ENCODE assay signal across 9 cellular contexts in genomic region chr3:191644291-191644690, GRCh38.
"Had no signal": no experiment of that assay in that cellular context is flagged by ENCODE, and none has a peak within 500 bp of the region (broad histone marks: within the 10 kb centered on the region; RNA-seq: fewer than 3 reads in every experiment).

No MANE protein-coding gene starts in this region.

- DNase-seq: GM23248, GOT3, H7, H9, HCEC 1CT, HFFc6 had no signal

- H2AFZ ChIP-seq: GM23248, GM23338 had no signal

- FAIRE-seq: H1 had no signal

- H3K9ac ChIP-seq: GM23248 had no signal

- H3K27ac ChIP-seq: GM23248 had no signal

- ATAC-seq: GM23338, HCT116 had no signal

- H3K4me2 ChIP-seq: GM23338 had no signal

- H3K4me3 ChIP-seq: GM23248, GM23338 had no signal
